In genomic region chr20:10469599-10469998, GRCh38 we compare ENCODE assay signal across 8 cellular contexts. TPM values are rescaled to one million over a fixed set of nuclear protein-coding genes. Genes with fewer than 3 reads are reported as not detected.
A peak's percentile ranks its signal among the peaks of the same experiment; 100 is the strongest.
DNase-seq lines count a peak whose midpoint lies in the region; ATAC-seq, FAIRE-seq and TF ChIP-seq lines count a peak whose summit lies in the region.

No MANE protein-coding gene starts in this region.

- DNase-seq in COR-L47 (lab: John Stamatoyannopoulos, UW) (peak; percentile 90), H54 (ENCODE audit: insufficient read length, low spot score) (peak; percentile 16), NCI-H2107 (lab: John Stamatoyannopoulos, UW) (peak; percentile 50), Right ventricle myocardium superior (peak; percentile 42), renal cortical epithelial cell (ENCODE audit: low read depth) (peak; percentile 81)
- DNase-seq in activated CD8-positive, alpha-beta T cell treated with anti-CD3 and anti-CD28 coated beads, Interleukin-2, amount 10 ng/mL, durations not matched to agents 7 days and 5 days: peak; percentile 52

- POLR2A ChIA-PET in activated CD8-positive, alpha-beta T cell treated with anti-CD3 and anti-CD28 coated beads, Interleukin-2, amount 10 ng/mL, durations not matched to agents 7 days and 5 days (lab: Charles Lee): no interaction called here

- TF ChIP-seq POLR2A in H54 (IDR thresholded peaks at IDR 0.05; ENCODE audit: low read depth, low read length): no peak

- H3K4me3 Mint-ChIP-seq in activated CD8-positive, alpha-beta T cell treated with anti-CD3 and anti-CD28 coated beads, Interleukin-2, amount 10 ng/mL, durations not matched to agents 7 days and 5 days: no peak overlapping the region

- H3K27me3 Mint-ChIP-seq in activated CD8-positive, alpha-beta T cell treated with anti-CD3 and anti-CD28 coated beads, Interleukin-2, amount 10 ng/mL, durations not matched to agents 7 days and 5 days (ENCODE audit: low read depth): no peaks in the 10 kb centered on the region

- intact Hi-C loops in Right ventricle myocardium superior (cut with DNase I): loop anchor here (10.0 kb wide), 1 partner anchor 1075 kb away; no protein-coding TSS in a partner anchor

- H3K36me3 Mint-ChIP-seq in activated CD8-positive, alpha-beta T cell treated with anti-CD3 and anti-CD28 coated beads, Interleukin-2, amount 10 ng/mL, durations not matched to agents 7 days and 5 days (ENCODE audit: low read depth): peaks cover under 1% of the 10 kb centered on the region

- FAIRE-seq in H54 (lab: Jason Lieb, UNC): no peak

- peak; percentile 68 for ATAC-seq in activated CD8-positive, alpha-beta T cell treated with anti-CD3 and anti-CD28 coated beads, Interleukin-2, amount 10 ng/mL, durations not matched to agents 7 days and 5 days
- peak; percentile 76 for ATAC-seq in Right ventricle myocardium superior (ENCODE audit: poor library complexity)
- ATAC-seq in HG03565 (IDR thresholded peaks at IDR 0.05; ENCODE audit: unreplicated experiment): no peak
- ATAC-seq in HG02973 (IDR thresholded peaks at IDR 0.05; ENCODE audit: unreplicated experiment): no peak

- CTCF ChIA-PET in activated CD8-positive, alpha-beta T cell treated with anti-CD3 and anti-CD28 coated beads, Interleukin-2, amount 10 ng/mL, durations not matched to agents 7 days and 5 days (lab: Charles Lee): no interaction called here

- peaks cover 13% of the 10 kb centered on the region for H3K4me1 Mint-ChIP-seq in activated CD8-positive, alpha-beta T cell treated with anti-CD3 and anti-CD28 coated beads, Interleukin-2, amount 10 ng/mL, durations not matched to agents 7 days and 5 days (ENCODE audit: low read depth)

- no peaks in the 10 kb centered on the region for H3K9me3 Mint-ChIP-seq in activated CD8-positive, alpha-beta T cell treated with anti-CD3 and anti-CD28 coated beads, Interleukin-2, amount 10 ng/mL, durations not matched to agents 7 days and 5 days (ENCODE audit: insufficient read depth)

- no peak overlapping the region for H3K27ac Mint-ChIP-seq in activated CD8-positive, alpha-beta T cell treated with anti-CD3 and anti-CD28 coated beads, Interleukin-2, amount 10 ng/mL, durations not matched to agents 7 days and 5 days

RNA-seq across cellular contexts. Expression of gene SLX4IP, which starts 34.5 kb away (rescaled TPM):
- total RNA-seq in activated CD8-positive, alpha-beta T cell treated with anti-CD3 and anti-CD28 coated beads, Interleukin-2, amount 10 ng/mL, durations not matched to agents 7 days and 5 days: 1 to 10 TPM; 8.8 to 8.9 TPM
- total RNA-seq in Right ventricle myocardium superior (2.6 TPM), renal cortical epithelial cell (2.8 and 7.1 TPM in 2 replicates)

RNA-seq across cellular contexts. Expression of gene MKKS, which starts 35.6 kb away (rescaled TPM):
- 1 to 10 TPM; 7.4 to 7.8 TPM for total RNA-seq in activated CD8-positive, alpha-beta T cell treated with anti-CD3 and anti-CD28 coated beads, Interleukin-2, amount 10 ng/mL, durations not matched to agents 7 days and 5 days
- total RNA-seq in Right ventricle myocardium superior: 27.2 TPM
- total RNA-seq in renal cortical epithelial cell: 7.6 and 25.4 TPM in 2 replicates

Comparison
In these comparisons a context has a peak if more than half of its experiments do, and no peak if none do; other contexts are left out.
1. DNase-seq: peak in every context shown above with its lines; median percentile 90 in COR-L47; 81 in renal cortical epithelial cell; 52 in activated CD8-positive, alpha-beta T cell treated with anti-CD3 and anti-CD28 coated beads, Interleukin-2, amount 10 ng/mL, durations not matched to agents 7 days and 5 days; 50 in NCI-H2107; 42 in Right ventricle myocardium superior; 16 in H54.
2. ATAC-seq: peak in activated CD8-positive, alpha-beta T cell treated with anti-CD3 and anti-CD28 coated beads, Interleukin-2, amount 10 ng/mL, durations not matched to agents 7 days and 5 days (single experiment) and Right ventricle myocardium superior (single experiment); none in HG03565 (single experiment) and HG02973 (single experiment).